Comparison of ENCODE assay signal across 2 cellular contexts in genomic region chr3:132422531-132422930, GRCh38.
TF ChIP-seq lines count a peak whose summit lies in the region.

No MANE protein-coding gene starts in this region.

TF ChIP-seq in A549, 52 proteins besides CTCF, POLR2A, EP300 and RAD21 (continued from another document):
- TF ChIP-seq REST (IDR thresholded peaks at IDR 0.05), result no peak
- no peak for TF ChIP-seq BHLHE40 (IDR thresholded peaks at IDR 0.05; ENCODE audit: low read depth, low read length)
- no peak for TF ChIP-seq JUNB (IDR thresholded peaks at IDR 0.05)
- no peak for TF ChIP-seq FOSB (CRISPR knock-in tag; IDR thresholded peaks at IDR 0.05)
- TF ChIP-seq ZC3H11A (IDR thresholded peaks at IDR 0.05), result no peak

TF ChIP-seq in IMR-90, 13 proteins besides CTCF, POLR2A, EP300 and RAD21 (continued from another document):
- TF ChIP-seq ELK1 (IDR thresholded peaks at IDR 0.05; ENCODE audit: borderline replicate concordance, low read depth, low read length) (no peak), SMC3 (IDR thresholded peaks at IDR 0.05; ENCODE audit: low read depth, low read length) (no peak), NFE2L2 (IDR thresholded peaks at IDR 0.05; ENCODE audit: low read depth, low read length) (no peak), BHLHE40 (IDR thresholded peaks at IDR 0.05; ENCODE audit: low read depth, low read length) (no peak), MAFK (IDR thresholded peaks at IDR 0.05; ENCODE audit: low read depth, low read length) (no peak), FOS (IDR thresholded peaks at IDR 0.05; ENCODE audit: low read depth, low read length) (no peak), CHD1 (IDR thresholded peaks at IDR 0.05; ENCODE audit: low read depth, low read length) (no peak), MAZ (IDR thresholded peaks at IDR 0.05; ENCODE audit: borderline replicate concordance, low read depth, low read length) (no peak), RFX5 (IDR thresholded peaks at IDR 0.05; ENCODE audit: low read depth, low read length) (no peak)
